Comparison of ENCODE assay signal across 2 cellular contexts in genomic region chr11:123518496-123519054, GRCh38.
TF ChIP-seq lines count a peak whose summit lies in the region.

No MANE protein-coding gene starts in this region.

TF ChIP-seq in IMR-90, 13 proteins besides CTCF, POLR2A, EP300 and RAD21:
- TF ChIP-seq SMC3 (IDR thresholded peaks at IDR 0.05; ENCODE audit: low read depth, low read length) = no peak
- no peak for TF ChIP-seq RCOR1 (IDR thresholded peaks at IDR 0.05; ENCODE audit: insufficient replicate concordance, low read length)
- no peak for TF ChIP-seq MAZ (IDR thresholded peaks at IDR 0.05; ENCODE audit: borderline replicate concordance, low read depth, low read length)
- no peak for TF ChIP-seq CHD1 (IDR thresholded peaks at IDR 0.05; ENCODE audit: low read depth, low read length)
- TF ChIP-seq, protein P1, sequence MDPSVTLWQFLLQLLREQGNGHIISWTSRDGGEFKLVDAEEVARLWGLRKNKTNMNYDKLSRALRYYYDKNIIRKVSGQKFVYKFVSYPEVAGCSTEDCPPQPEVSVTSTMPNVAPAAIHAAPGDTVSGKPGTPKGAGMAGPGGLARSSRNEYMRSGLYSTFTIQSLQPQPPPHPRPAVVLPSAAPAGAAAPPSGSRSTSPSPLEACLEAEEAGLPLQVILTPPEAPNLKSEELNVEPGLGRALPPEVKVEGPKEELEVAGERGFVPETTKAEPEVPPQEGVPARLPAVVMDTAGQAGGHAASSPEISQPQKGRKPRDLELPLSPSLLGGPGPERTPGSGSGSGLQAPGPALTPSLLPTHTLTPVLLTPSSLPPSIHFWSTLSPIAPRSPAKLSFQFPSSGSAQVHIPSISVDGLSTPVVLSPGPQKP (IDR thresholded peaks at IDR 0.05; ENCODE audit: borderline replicate concordance, low read depth, low read length) = no peak
- no peak for TF ChIP-seq MXI1 (IDR thresholded peaks at IDR 0.05; ENCODE audit: borderline replicate concordance, low read depth, low read length)
- no peak for TF ChIP-seq FOS (IDR thresholded peaks at IDR 0.05; ENCODE audit: low read depth, low read length)
TF ChIP-seq in IMR-90: peak in this region for 0.

TF ChIP-seq in H1, 55 proteins besides CTCF, POLR2A, EP300 and RAD21:
- TF ChIP-seq SIRT6 (IDR thresholded peaks at IDR 0.05; ENCODE audit: low read length) (no peak), RXRA (IDR thresholded peaks at IDR 0.05; ENCODE audit: insufficient read depth, low read depth, low read length) (no peak), JUND (IDR thresholded peaks at IDR 0.05; ENCODE audit: low read length) (no peak), BCL11A (IDR thresholded peaks at IDR 0.05; ENCODE audit: low read depth in 2 of 2, low read length in 2 of 2) (no peak), CBX5 (IDR thresholded peaks at IDR 0.05; ENCODE audit: low read depth, low read length) (no peak), PHF8 (conservative IDR thresholded peaks at IDR 0.05; ENCODE audit: low read depth, low read length) (no peak)
TF ChIP-seq in H1: peak in this region for 0.
